18 cellular contexts compared by ENCODE assay signal in the genomic region with DNA sequence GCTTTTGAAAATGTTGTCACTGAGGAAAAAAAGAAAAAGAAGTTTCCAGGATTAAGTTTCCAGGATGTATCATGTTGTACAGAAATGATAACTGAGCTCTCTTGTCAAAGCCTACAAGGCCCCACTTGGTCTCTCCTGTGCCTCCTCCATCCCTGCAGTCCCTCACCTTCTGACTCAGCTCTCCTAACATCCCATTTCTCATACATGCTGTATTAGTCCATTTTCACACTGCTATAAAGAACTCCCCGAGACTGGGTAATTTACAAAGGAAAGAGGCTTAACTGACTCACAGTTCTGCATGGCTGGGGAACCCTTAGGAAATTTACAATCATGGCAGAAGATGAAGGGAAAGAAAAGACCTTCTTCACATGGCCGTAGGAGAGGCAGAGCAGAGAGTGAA.
"Had no signal": no experiment of that assay in that cellular context is flagged by ENCODE, and none has a peak within 500 bp of the region (broad histone marks: within the 10 kb centered on the region; RNA-seq: fewer than 3 reads in every experiment).

No MANE protein-coding gene starts in this region.

- H3K36me3 ChIP-seq: left ventricle myocardium inferior, thoracic aorta, upper lobe of right lung had no signal

- H3K9me3 Mint-ChIP-seq: activated CD4-positive, alpha-beta T cell treated with anti-CD3 and anti-CD28 coated beads, Interleukin-2, amount 10 ng/mL, durations not matched to agents 24 days and 14 days; activated T-helper 1 cell treated with anti-CD3 and anti-CD28 coated beads, Interleukin-12 subunit alpha, Interleukin-12 subunit beta, Interleukin-2, Interleukin-4 antibody, amounts not matched to agents 30 ng/mL and 10 ng/mL and 1 ng/mL, durations not matched to agents 14 hours and 24 hours and 36 hours; endodermal cell; nephron progenitor cell had no signal

- H3K36me3 Mint-ChIP-seq: stimulated activated effector memory CD8-positive, alpha-beta T cell treated with anti-CD3 and anti-CD28 coated beads, Interleukin-12 subunit alpha, Interleukin-12 subunit beta, amount 100 ng/mL, for 72 hours had no signal

- H3K9me3 ChIP-seq: gastroesophageal sphincter, left ventricle myocardium inferior, psoas muscle, thoracic aorta, upper lobe of right lung had no signal

- ATAC-seq: gastroesophageal sphincter, psoas muscle, sciatic nerve, upper lobe of right lung had no signal

- H3K27ac ChIP-seq: gastroesophageal sphincter, left ventricle myocardium inferior, psoas muscle, thoracic aorta, upper lobe of right lung had no signal

- H3K4me3 ChIP-seq: gastroesophageal sphincter, left ventricle myocardium inferior, psoas muscle, thoracic aorta, upper lobe of right lung had no signal

- H3K4me1 ChIP-seq: psoas muscle had no signal

- H3K27ac Mint-ChIP-seq: activated CD4-positive, alpha-beta T cell treated with anti-CD3 and anti-CD28 coated beads, Interleukin-2, amount 10 ng/mL, durations not matched to agents 24 days and 14 days; activated T-helper 1 cell treated with anti-CD3 and anti-CD28 coated beads, Interleukin-12 subunit alpha, Interleukin-12 subunit beta, Interleukin-2, Interleukin-4 antibody, amounts not matched to agents 30 ng/mL and 10 ng/mL and 1 ng/mL, durations not matched to agents 14 hours and 24 hours and 36 hours; endodermal cell; nephron progenitor cell; stimulated activated effector memory CD8-positive, alpha-beta T cell treated with anti-CD3 and anti-CD28 coated beads, Interleukin-12 subunit alpha, Interleukin-12 subunit beta, amount 100 ng/mL, for 72 hours had no signal

- H3K4me1 Mint-ChIP-seq: endodermal cell had no signal

- H3K4me3 Mint-ChIP-seq: activated CD4-positive, alpha-beta T cell treated with anti-CD3 and anti-CD28 coated beads, Interleukin-2, amount 10 ng/mL, durations not matched to agents 24 days and 14 days; activated T-helper 1 cell treated with anti-CD3 and anti-CD28 coated beads, Interleukin-12 subunit alpha, Interleukin-12 subunit beta, Interleukin-2, Interleukin-4 antibody, amounts not matched to agents 30 ng/mL and 10 ng/mL and 1 ng/mL, durations not matched to agents 14 hours and 24 hours and 36 hours; endodermal cell; nephron progenitor cell; stimulated activated effector memory CD8-positive, alpha-beta T cell treated with anti-CD3 and anti-CD28 coated beads, Interleukin-12 subunit alpha, Interleukin-12 subunit beta, amount 100 ng/mL, for 72 hours had no signal

- DNase-seq: activated CD4-positive, alpha-beta T cell treated with anti-CD3 and anti-CD28 coated beads, Interleukin-2, amount 10 ng/mL, durations not matched to agents 24 days and 14 days; activated CD4-positive, CD25-positive, alpha-beta regulatory T cell; activated naive CD4-positive, alpha-beta T cell; aorta; endodermal cell; islet precursor cell; left ventricle myocardium inferior; nephron progenitor cell; occipital lobe; psoas muscle; stimulated activated CD4-positive, alpha-beta T cell treated with anti-CD3 and anti-CD28 coated beads, Interleukin-12 subunit alpha, Interleukin-12 subunit beta, amount 100 ng/mL, for 4 hours; stimulated activated CD4-positive, alpha-beta T cell treated with anti-CD3 and anti-CD28 coated beads, Interleukin-2, amount 100 ng/mL, for 24 hours; upper lobe of right lung had no signal
